30 cellular contexts compared by ENCODE assay signal in the genomic region with DNA sequence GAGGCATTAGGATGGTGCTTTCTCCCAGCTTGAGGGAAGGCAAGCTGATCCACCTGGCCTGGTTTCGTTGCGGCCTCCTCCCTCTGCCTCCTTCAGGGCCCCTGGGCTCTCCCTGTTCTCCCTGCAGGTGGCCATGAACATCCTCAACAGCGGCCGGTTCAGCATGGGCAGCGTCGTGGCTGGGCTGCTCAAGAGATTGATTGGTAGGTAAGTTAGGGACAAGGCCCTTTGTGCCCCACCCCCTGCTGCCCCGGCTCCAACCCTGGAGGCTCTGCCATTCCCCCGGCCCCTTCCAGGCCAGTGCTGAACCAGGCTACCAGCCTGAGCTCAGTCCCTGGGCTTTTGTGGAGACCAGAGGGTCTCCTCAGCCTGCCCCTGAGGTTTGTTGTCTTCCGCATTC.
"Had no signal": no experiment of that assay in that cellular context is flagged by ENCODE, and none has a peak within 500 bp of the region (broad histone marks: within the 10 kb centered on the region; RNA-seq: fewer than 3 reads in every experiment).

No MANE protein-coding gene starts in this region.

- H3K27me3 Mint-ChIP-seq: activated B cell treated with CpG ODN at 0.5 μM for 24 hours; activated CD8-positive, alpha-beta T cell treated with anti-CD3 and anti-CD28 coated beads for 36 hours; activated naive CD8-positive, alpha-beta T cell; activated T-helper 17 cell treated with anti-CD3 and anti-CD28 coated beads, Interleukin-2, amount 50 U/mL, for 72 hours; central memory CD8-positive, alpha-beta T cell; dendritic cell treated with granulocyte-macrophage colony-stimulating factor and Interleukin-4, amounts not matched to agents 40 ng/mL and 50 ng/mL, for 4 days had no signal

- H3K4me3 Mint-ChIP-seq: activated B cell treated with CpG ODN at 0.5 μM for 24 hours; activated CD8-positive, alpha-beta T cell treated with anti-CD3 and anti-CD28 coated beads for 36 hours; activated naive CD8-positive, alpha-beta T cell; activated T-cell treated with anti-CD3 and anti-CD28 coated beads, Interleukin-2, amount 50 U/mL, for 4 hours; activated T-helper 17 cell treated with anti-CD3 and anti-CD28 coated beads, Interleukin-2, amount 50 U/mL, for 72 hours; central memory CD8-positive, alpha-beta T cell; dendritic cell treated with granulocyte-macrophage colony-stimulating factor and Interleukin-4, amounts not matched to agents 40 ng/mL and 50 ng/mL, for 4 days; T-helper 1 cell treated with Interleukin-12 subunit alpha and Interleukin-12 subunit beta and Interleukin-4 antibody, amounts not matched to agents 30 μg/mL and 1 μg/mL, for 36 hours; T-helper 2 cell treated with Interferon-gamma antibody and Interleukin-4, amounts not matched to agents 5 μg/mL and 100 μg/mL, for 36 hours had no signal

- H3K4me3 ChIP-seq: coronary artery, dorsolateral prefrontal cortex, esophagus muscularis mucosa, gastrocnemius medialis had no signal

- ATAC-seq: activated CD4-positive, CD25-positive, alpha-beta regulatory T cell treated with anti-CD3 and anti-CD28 coated beads, Interleukin-2, amount 50 U/mL, for 24 hours; activated CD8-positive, alpha-beta T cell treated with anti-CD3 and anti-CD28 coated beads for 36 hours; activated T-cell treated with anti-CD3 and anti-CD28 coated beads, Interleukin-2, amount 50 U/mL, for 4 hours; activated T-helper 17 cell treated with anti-CD3 and anti-CD28 coated beads, Interleukin-2, amount 50 U/mL, for 72 hours; foreskin keratinocyte; gastrocnemius medialis had no signal

- H3K27ac ChIP-seq: brain microvascular endothelial cell, coronary artery, dorsolateral prefrontal cortex, esophagus muscularis mucosa, foreskin keratinocyte, gastrocnemius medialis, WERI-Rb-1 had no signal

- H3K27ac Mint-ChIP-seq: activated B cell treated with CpG ODN at 0.5 μM for 24 hours; activated CD8-positive, alpha-beta T cell treated with anti-CD3 and anti-CD28 coated beads for 36 hours; activated naive CD8-positive, alpha-beta T cell; activated T-helper 17 cell treated with anti-CD3 and anti-CD28 coated beads, Interleukin-2, amount 50 U/mL, for 72 hours; dendritic cell treated with granulocyte-macrophage colony-stimulating factor and Interleukin-4, amounts not matched to agents 40 ng/mL and 50 ng/mL, for 4 days; T-helper 1 cell treated with Interleukin-12 subunit alpha and Interleukin-12 subunit beta and Interleukin-4 antibody, amounts not matched to agents 30 μg/mL and 1 μg/mL, for 36 hours; T-helper 2 cell treated with Interferon-gamma antibody and Interleukin-4, amounts not matched to agents 5 μg/mL and 100 μg/mL, for 36 hours had no signal

- H3K9me3 ChIP-seq: esophagus muscularis mucosa, gastrocnemius medialis had no signal

- DNase-seq: activated B cell treated with CpG ODN at 0.5 μM for 24 hours; activated CD4-positive, alpha-beta T cell treated with anti-CD3 and anti-CD28 coated beads for 48 hours; activated CD4-positive, alpha-beta T cell treated with anti-CD3 and anti-CD28 coated beads, Interleukin-2, amount 50 U/mL, for 1 hour; activated CD4-positive, alpha-beta T cell treated with anti-CD3 and anti-CD28 coated beads, Interleukin-2, amount 50 U/mL, for 48 hours; activated CD8-positive, alpha-beta memory T cell treated with anti-CD3 and anti-CD28 coated beads for 24 hours; activated CD8-positive, alpha-beta T cell treated with anti-CD3 and anti-CD28 coated beads for 36 hours; activated effector memory CD4-positive, alpha-beta T cell treated with Interleukin-2 at 50 U/mL for 16 hours; activated gamma-delta T cell treated with Interleukin-2 at 50 U/mL for 16 hours; activated naive CD4-positive, alpha-beta T cell treated with anti-CD3 and anti-CD28 coated beads, Interleukin-2, amount 50 U/mL, for 16 hours; activated naive CD4-positive, alpha-beta T cell treated with Interleukin-2 at 50 U/mL for 16 hours; activated T-cell treated with anti-CD3 and anti-CD28 coated beads, Interleukin-2, amount 50 U/mL, for 4 hours; amniotic stem cell; anterior cingulate cortex; brain microvascular endothelial cell; dorsolateral prefrontal cortex; effector memory CD4-positive, alpha-beta T cell; erythroblast; foreskin keratinocyte; gastrocnemius medialis; T1000; WERI-Rb-1 had no signal

- H3K4me1 Mint-ChIP-seq: activated B cell treated with CpG ODN at 0.5 μM for 24 hours; activated T-helper 17 cell treated with anti-CD3 and anti-CD28 coated beads, Interleukin-2, amount 50 U/mL, for 72 hours; central memory CD8-positive, alpha-beta T cell had no signal

- H3K4me1 ChIP-seq: foreskin keratinocyte had no signal

- H3K27me3 ChIP-seq: brain microvascular endothelial cell, dorsolateral prefrontal cortex, esophagus muscularis mucosa, foreskin keratinocyte, gastrocnemius medialis had no signal
